9 cellular contexts compared by ENCODE assay signal in the genomic region with DNA sequence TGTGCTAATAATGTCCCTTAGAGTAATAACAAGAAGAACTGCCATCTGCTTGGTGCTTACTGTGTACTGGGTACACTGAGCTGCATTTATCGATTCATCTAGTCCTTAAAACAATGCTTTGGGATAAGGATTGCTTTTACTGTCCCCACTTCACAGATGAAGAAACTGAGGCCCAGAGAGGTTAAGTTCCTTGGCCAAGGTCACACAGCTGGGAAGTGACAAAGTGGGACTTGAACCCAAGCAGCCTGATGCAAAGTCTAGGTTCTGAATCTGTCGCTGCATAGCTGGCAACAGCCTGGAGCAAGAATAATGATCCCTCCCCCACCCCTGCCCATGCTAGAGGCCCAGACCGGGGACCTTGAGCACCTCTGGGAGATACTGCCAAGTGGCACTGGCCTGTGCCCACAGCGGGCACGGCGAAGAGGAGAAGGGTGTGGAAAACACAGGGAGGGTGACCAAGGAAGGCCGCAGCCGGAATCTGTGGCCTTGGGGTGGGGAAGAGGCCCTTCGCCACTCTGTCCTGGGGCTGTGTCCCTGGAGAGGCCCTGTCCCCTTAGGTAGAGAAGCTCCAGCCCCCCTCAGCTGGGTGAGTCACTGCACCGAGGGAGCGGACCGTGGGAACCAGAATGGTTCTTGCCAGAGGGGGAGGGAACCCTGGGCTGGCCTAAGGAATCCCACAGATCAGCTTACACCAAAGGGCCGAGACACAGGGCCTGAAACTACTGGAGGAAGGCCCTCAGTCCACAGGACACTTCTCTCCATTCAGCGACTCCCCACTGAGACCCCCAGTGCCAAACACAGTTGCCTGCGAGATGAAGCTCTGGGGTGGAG. TPM values are rescaled to one million over a fixed set of nuclear protein-coding genes. Genes with fewer than 3 reads are reported as not detected.
A peak's percentile ranks its signal among the peaks of the same experiment; 100 is the strongest.
DNase-seq lines count a peak whose midpoint lies in the region; ATAC-seq, FAIRE-seq and TF ChIP-seq lines count a peak whose summit lies in the region.
"Had no signal": no experiment of that assay in that cellular context is flagged by ENCODE, and none has a peak within 500 bp of the region (broad histone marks: within the 10 kb centered on the region; RNA-seq: fewer than 3 reads in every experiment).

No MANE protein-coding gene starts in this region.

- TF ChIP-seq CTCF in RWPE2 (IDR thresholded peaks at IDR 0.05; ENCODE audit: poor library complexity, severe bottlenecking) = no peak
- TF ChIP-seq CTCF in pancreas (IDR thresholded peaks at IDR 0.05) = no peak
- no peak for TF ChIP-seq CTCF in activated CD8-positive, alpha-beta T cell treated with anti-CD3 and anti-CD28 coated beads for 36 hours (IDR thresholded peaks at IDR 0.05)

- H4K20me1 ChIP-seq in BLaER1 treated with 17β-estradiol and CSF1 and Interleukin-3, amounts not matched to agents 10 nM and 100 nM = peaks cover 45 to 84% (median 81%) of the 10 kb centered on the region in 11 experiments

- peaks cover 4% of the 10 kb centered on the region for H3K4me1 Mint-ChIP-seq in activated CD8-positive, alpha-beta T cell treated with anti-CD3 and anti-CD28 coated beads for 36 hours (ENCODE audit: low read depth)

- H3K9me3 Mint-ChIP-seq in activated CD8-positive, alpha-beta T cell treated with anti-CD3 and anti-CD28 coated beads for 36 hours = no peaks in the 10 kb centered on the region
- H3K9me3 Mint-ChIP-seq: central memory CD8-positive, alpha-beta T cell had no signal

- FAIRE-seq in pancreas (lab: Jason Lieb, UNC) = no peak

- no peak overlapping the region for H3K27ac Mint-ChIP-seq in activated CD8-positive, alpha-beta T cell treated with anti-CD3 and anti-CD28 coated beads for 36 hours

- no peak overlapping the region for H3K4me3 Mint-ChIP-seq in activated CD8-positive, alpha-beta T cell treated with anti-CD3 and anti-CD28 coated beads for 36 hours

- peaks cover 21% of the 10 kb centered on the region for H3K27me3 Mint-ChIP-seq in activated CD8-positive, alpha-beta T cell treated with anti-CD3 and anti-CD28 coated beads for 36 hours
- H3K27me3 Mint-ChIP-seq: central memory CD8-positive, alpha-beta T cell had no signal

- ATAC-seq in RWPE2 (ENCODE audit: low read depth) = peak; percentile 26
- peak; percentile 60 to 77 (median 68) for ATAC-seq in pancreas
- ATAC-seq in GM21367 (IDR thresholded peaks at IDR 0.05; ENCODE audit: unreplicated experiment) = no peak
- ATAC-seq in activated CD8-positive, alpha-beta T cell treated with anti-CD3 and anti-CD28 coated beads for 36 hours = no peak

- no peaks in the 10 kb centered on the region for H3K9me3 ChIP-seq in BLaER1 treated with 17β-estradiol and CSF1 and Interleukin-3, amounts not matched to agents 10 nM and 100 nM (replicated peaks in 1 of 11)
- H3K9me3 ChIP-seq in RWPE2 (ENCODE audit: severe bottlenecking) (no peaks in the 10 kb centered on the region), pancreas (no peaks in the 10 kb centered on the region)

- DNase-seq in RWPE2 (ENCODE audit: low spot score) = no peak
- DNase-seq in fibroblast of the conjunctiva (ENCODE audit: low read depth) = peak; percentile 73
- peak in 5 of 6 donors; percentile 69 to 85 (median 77) for DNase-seq in pancreas
- no peak for DNase-seq in hippocampal formation (lab: John Stamatoyannopoulos, UW)
- no peak for DNase-seq in activated CD8-positive, alpha-beta T cell treated with anti-CD3 and anti-CD28 coated beads for 36 hours
- DNase-seq in stimulated activated CD4-positive, alpha-beta T cell treated with anti-CD3 and anti-CD28 coated beads, Interleukin-12 subunit alpha, Interleukin-12 subunit beta, amount 100 ng/mL, for 4 hours = no peak

- H3K36me3 ChIP-seq in BLaER1 treated with 17β-estradiol and CSF1 and Interleukin-3, amounts not matched to agents 10 nM and 100 nM = peaks cover 0 to 61% (median 14%) of the 10 kb centered on the region in 11 experiments; a peak in 14 of 22 replicates
- H3K36me3 ChIP-seq in RWPE2 (ENCODE audit: low read depth) = no peaks in the 10 kb centered on the region
- H3K36me3 ChIP-seq in pancreas = no peaks in the 10 kb centered on the region

- peak overlapping the region in 9 of 11 experiments; percentile 20 to 100 (median 55); a peak in 18 of 22 replicates for H3K27ac ChIP-seq in BLaER1 treated with 17β-estradiol and CSF1 and Interleukin-3, amounts not matched to agents 10 nM and 100 nM
- H3K27ac ChIP-seq in RWPE2 (ENCODE audit: poor library complexity, severe bottlenecking) (no peak overlapping the region), pancreas (peak overlapping the region in 3 of 4 donors; percentile 3 to 50 (median 32))

- peaks cover 58 to 84% (median 79%) of the 10 kb centered on the region in 10 experiments for H3K4me1 ChIP-seq in BLaER1 treated with 17β-estradiol and CSF1 and Interleukin-3, amounts not matched to agents 10 nM and 100 nM
- no peaks in the 10 kb centered on the region for H3K4me1 ChIP-seq in RWPE2 (ENCODE audit: insufficient read depth, poor library complexity, severe bottlenecking)
- H3K4me1 ChIP-seq in pancreas = peaks cover 4 to 10% (median 7%) of the 10 kb centered on the region in 3 donors

- no peaks in the 10 kb centered on the region for H3K27me3 ChIP-seq in BLaER1 treated with 17β-estradiol and CSF1 and Interleukin-3, amounts not matched to agents 10 nM and 100 nM
- H3K27me3 ChIP-seq in RWPE2 (ENCODE audit: insufficient read depth, poor library complexity, severe bottlenecking) (peaks cover 16% of the 10 kb centered on the region), pancreas (no peaks in the 10 kb centered on the region)

- peak overlapping the region; percentile 75 to 98 (median 84) for H3K4me3 ChIP-seq in BLaER1 treated with 17β-estradiol and CSF1 and Interleukin-3, amounts not matched to agents 10 nM and 100 nM
- H3K4me3 ChIP-seq in RWPE2 (ENCODE audit: severe bottlenecking) = no peak overlapping the region
- peak overlapping the region in 2 of 4 donors; percentile 40 to 65 for H3K4me3 ChIP-seq in pancreas

- peaks cover 1% of the 10 kb centered on the region for H3K36me3 Mint-ChIP-seq in activated CD8-positive, alpha-beta T cell treated with anti-CD3 and anti-CD28 coated beads for 36 hours (ENCODE audit: low read depth)

- POLR2A ChIA-PET in activated CD8-positive, alpha-beta T cell treated with anti-CD3 and anti-CD28 coated beads for 36 hours (lab: Charles Lee) = interaction anchor here (1.5 to 2.5 kb wide), 2 partner anchors 9 to 111 kb away, joined by 3 to 7 read pairs; no protein-coding TSS in a partner anchor

- H3K4me2 ChIP-seq in BLaER1 treated with 17β-estradiol and CSF1 and Interleukin-3, amounts not matched to agents 10 nM and 100 nM = peak overlapping the region; percentile 92 to 100 (median 99)

- intact Hi-C loops in pancreas (cut with DNase I) = no loop called here
- intact Hi-C loops in activated CD8-positive, alpha-beta T cell treated with anti-CD3 and anti-CD28 coated beads for 36 hours (cut with micrococcal nuclease) = no loop called here

- 43 to 44% methylated on average over 15 of the region's 15 CpGs for WGBS in pancreas, 2 donors

- H3K9ac ChIP-seq in BLaER1 treated with 17β-estradiol and CSF1 and Interleukin-3, amounts not matched to agents 10 nM and 100 nM = peak overlapping the region; percentile 80 to 95 (median 87)

- CTCF ChIA-PET in activated CD8-positive, alpha-beta T cell treated with anti-CD3 and anti-CD28 coated beads for 36 hours (lab: Charles Lee) = interaction anchor here (1.1 kb wide), 2 partner anchors 26 to 113 kb away, joined by 3 read pairs; no protein-coding TSS in a partner anchor

RNA-seq across cellular contexts. Expression of gene PLXND1, which starts 3.5 kb away (rescaled TPM):
- 10 to 100 TPM; 15.5 to 48.5 (median 21.7) TPM for total RNA-seq in pancreas
- polyA plus RNA-seq in pancreas = 10 to 100 TPM; 52.5 to 66.2 TPM
- 10 to 100 TPM; 10.7 to 12.5 TPM for total RNA-seq in activated CD8-positive, alpha-beta T cell treated with anti-CD3 and anti-CD28 coated beads for 36 hours

RNA-seq across cellular contexts. Expression of gene H1-8, which starts 60.0 kb away (rescaled TPM):
- not detected for total RNA-seq in pancreas
- not detected for polyA plus RNA-seq in pancreas
- total RNA-seq in activated CD8-positive, alpha-beta T cell treated with anti-CD3 and anti-CD28 coated beads for 36 hours = not detected

Comparison
In these comparisons a context has a peak if more than half of its experiments do, and no peak if none do; other contexts are left out.
1. ATAC-seq: peak in RWPE2 (single experiment) and pancreas (4 of 4); none in GM21367 (single experiment) and activated CD8-positive, alpha-beta T cell treated with anti-CD3 and anti-CD28 coated beads for 36 hours (single experiment).
2. DNase-seq: peak in fibroblast of the conjunctiva (single experiment) and pancreas (5 of 6); none in RWPE2 (single experiment), hippocampal formation (0 of 2), activated CD8-positive, alpha-beta T cell treated with anti-CD3 and anti-CD28 coated beads for 36 hours (single experiment) and stimulated activated CD4-positive, alpha-beta T cell treated with anti-CD3 and anti-CD28 coated beads, Interleukin-12 subunit alpha, Interleukin-12 subunit beta, amount 100 ng/mL, for 4 hours (single experiment).